17 cellular contexts compared by ENCODE assay signal in the genomic region with DNA sequence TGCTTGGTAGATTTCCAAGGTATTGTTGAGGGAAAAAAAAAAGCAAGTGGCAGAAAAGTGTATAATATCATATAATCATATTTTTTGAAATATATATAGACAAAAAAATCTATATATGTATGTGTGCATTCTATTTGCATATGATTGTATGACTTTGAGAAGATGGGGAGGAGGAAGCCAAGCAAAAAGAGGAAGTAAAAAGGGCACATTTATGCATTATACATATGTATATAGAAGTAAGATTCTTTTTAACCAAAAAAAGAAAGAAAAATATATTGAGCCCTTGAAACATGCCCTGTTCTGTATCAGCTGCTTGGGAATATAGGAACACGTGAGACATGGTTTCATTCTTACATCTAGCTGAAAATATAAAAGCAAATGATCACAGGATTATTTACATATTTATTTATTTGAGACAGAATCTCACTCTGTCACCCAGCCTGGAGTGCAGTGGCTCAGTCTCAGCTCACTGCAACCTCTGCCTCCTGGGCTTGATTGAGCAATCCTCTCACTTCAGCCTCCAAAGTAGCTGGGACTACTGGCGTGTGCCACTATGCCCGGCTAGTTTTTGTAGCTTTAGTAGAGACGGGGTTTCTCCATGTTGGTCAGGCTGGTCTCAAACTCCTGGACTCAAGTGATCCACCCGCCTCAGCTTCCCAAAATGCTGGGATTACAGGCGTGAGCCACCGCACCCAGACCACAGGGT. TPM values are rescaled to one million over a fixed set of nuclear protein-coding genes. Genes with fewer than 3 reads are reported as not detected.
DNase-seq lines count a peak whose midpoint lies in the region; ATAC-seq and TF ChIP-seq lines count a peak whose summit lies in the region.
"Had no signal": no experiment of that assay in that cellular context is flagged by ENCODE, and none has a peak within 500 bp of the region (broad histone marks: within the 10 kb centered on the region; RNA-seq: fewer than 3 reads in every experiment).

No MANE protein-coding gene starts in this region.

- no peak overlapping the region for H3K4me3 ChIP-seq in HL-60 (replicated peaks; ENCODE audit: insufficient read depth, low read length)
- H3K4me3 ChIP-seq in naive thymus-derived CD4-positive, alpha-beta T cell (ENCODE audit: low read length): no peak overlapping the region
- H3K4me3 ChIP-seq: body of pancreas had no signal

- no peak overlapping the region for H3K27ac Mint-ChIP-seq in activated B cell treated with CpG ODN at 0.5 μM for 24 hours
- H3K27ac Mint-ChIP-seq in naive thymus-derived CD4-positive, alpha-beta T cell: no peak overlapping the region

- H3K4me1 Mint-ChIP-seq in activated B cell treated with CpG ODN at 0.5 μM for 24 hours: peaks cover 16% of the 10 kb centered on the region
- peaks cover 0 to 5% (median 0%) of the 10 kb centered on the region in 7 donors for H3K4me1 Mint-ChIP-seq in naive thymus-derived CD4-positive, alpha-beta T cell

- peak; percentile 21 to 72 for DNase-seq in HL-60 (ENCODE audit: low read depth in 1 of 2, low spot score in 1 of 2)
- peak; percentile 76 for DNase-seq in NAMALWA (ENCODE audit: low spot score)
- DNase-seq in activated B cell treated with CpG ODN at 0.5 μM for 24 hours: no peak
- DNase-seq in naive thymus-derived CD4-positive, alpha-beta T cell: no peak
- no peak for DNase-seq in DMS79 (lab: John Stamatoyannopoulos, UW)
- DNase-seq in AG08396 (ENCODE audit: low spot score): no peak
- DNase-seq: activated CD4-positive, CD25-positive, alpha-beta regulatory T cell; activated naive CD4-positive, alpha-beta T cell treated with anti-CD3 and anti-CD28 coated beads, Interleukin-2, amount 50 U/mL, for 16 hours; body of pancreas; cortex of kidney; DMS79 treated with DMSO at 0.1 percent for 48 hours; NCI-H226; right cardiac atrium; substantia nigra had no signal

- POLR2A ChIA-PET in activated B cell treated with CpG ODN at 0.5 μM for 24 hours (lab: Charles Lee): interaction anchor here (0.6 kb wide), 1 partner anchor 361 kb away, joined by 3 read pairs; no protein-coding TSS in a partner anchor
- POLR2A ChIA-PET in naive thymus-derived CD4-positive, alpha-beta T cell (lab: Charles Lee): no interaction called here

- H3K27me3 Mint-ChIP-seq in activated B cell treated with CpG ODN at 0.5 μM for 24 hours: peaks cover 25% of the 10 kb centered on the region
- peaks cover 27 to 72% (median 35%) of the 10 kb centered on the region in 5 donors for H3K27me3 Mint-ChIP-seq in naive thymus-derived CD4-positive, alpha-beta T cell

- H3K36me3 Mint-ChIP-seq in activated B cell treated with CpG ODN at 0.5 μM for 24 hours (ENCODE audit: low read depth): no peaks in the 10 kb centered on the region
- no peaks in the 10 kb centered on the region for H3K36me3 Mint-ChIP-seq in naive thymus-derived CD4-positive, alpha-beta T cell

- no peaks in the 10 kb centered on the region for H3K9me3 Mint-ChIP-seq in activated B cell treated with CpG ODN at 0.5 μM for 24 hours
- no peaks in the 10 kb centered on the region for H3K9me3 Mint-ChIP-seq in naive thymus-derived CD4-positive, alpha-beta T cell

- H3K4me1 ChIP-seq in naive thymus-derived CD4-positive, alpha-beta T cell (ENCODE audit: control insufficient read depth in 2 of 2, insufficient read depth in 2 of 2, low read length in 2 of 2): no peaks in the 10 kb centered on the region
- H3K4me1 ChIP-seq: body of pancreas had no signal

- intact Hi-C loops in activated B cell treated with CpG ODN at 0.5 μM for 24 hours (cut with micrococcal nuclease): no loop called here
- intact Hi-C loops in naive thymus-derived CD4-positive, alpha-beta T cell (cut with micrococcal nuclease): no loop called here

- CTCF ChIA-PET in activated B cell treated with CpG ODN at 0.5 μM for 24 hours (lab: Charles Lee): no interaction called here
- CTCF ChIA-PET in naive thymus-derived CD4-positive, alpha-beta T cell (lab: Charles Lee): no interaction called here

- TF ChIP-seq CTCF in HL-60 (IDR thresholded peaks at IDR 0.05; ENCODE audit: insufficient read depth, low read length): no peak
- TF ChIP-seq CTCF in activated B cell treated with CpG ODN at 0.5 μM for 24 hours (IDR thresholded peaks at IDR 0.05): no peak

- H3K9me3 ChIP-seq in naive thymus-derived CD4-positive, alpha-beta T cell (ENCODE audit: control insufficient read depth in 2 of 3, low read length in 3 of 3): no peaks in the 10 kb centered on the region
- H3K9me3 ChIP-seq: body of pancreas had no signal

- H3K36me3 ChIP-seq in naive thymus-derived CD4-positive, alpha-beta T cell (ENCODE audit: control insufficient read depth in 2 of 3, insufficient read depth in 3 of 3, low read length in 3 of 3): no peaks in the 10 kb centered on the region

- no peaks in the 10 kb centered on the region for H3K27me3 ChIP-seq in HL-60 (ENCODE audit: insufficient read depth, poor library complexity, severe bottlenecking)
- no peaks in the 10 kb centered on the region for H3K27me3 ChIP-seq in naive thymus-derived CD4-positive, alpha-beta T cell (ENCODE audit: control insufficient read depth in 2 of 2, insufficient read depth in 2 of 2, low read length in 2 of 2)
- H3K27me3 ChIP-seq: body of pancreas had no signal

- peak overlapping the region; percentile 35 for H3K27ac ChIP-seq in HL-60 (replicated peaks)
- H3K27ac ChIP-seq in naive thymus-derived CD4-positive, alpha-beta T cell (ENCODE audit: low read depth, low read length): no peak overlapping the region
- H3K27ac ChIP-seq: body of pancreas, C4-2B, epithelial cell of prostate had no signal

- no peak overlapping the region for H3K4me3 Mint-ChIP-seq in activated B cell treated with CpG ODN at 0.5 μM for 24 hours
- no peak overlapping the region for H3K4me3 Mint-ChIP-seq in naive thymus-derived CD4-positive, alpha-beta T cell

- ATAC-seq in activated B cell treated with CpG ODN at 0.5 μM for 24 hours (ENCODE audit: low read depth) (peak; percentile 56), HG02885 (IDR thresholded peaks at IDR 0.05; ENCODE audit: poor library complexity, unreplicated experiment) (no peak)
- ATAC-seq in naive thymus-derived CD4-positive, alpha-beta T cell: peak; percentile 10
- ATAC-seq: body of pancreas, right cardiac atrium had no signal

RNA-seq across cellular contexts. Expression of gene SLF2, which starts 18.0 kb away (rescaled TPM):
- 29.9 and 35.5 TPM in 2 replicates for total RNA-seq in activated B cell treated with CpG ODN at 0.5 μM for 24 hours
- 10 to 100 TPM; 20.1 to 43.7 (median 38.8) TPM for total RNA-seq in naive thymus-derived CD4-positive, alpha-beta T cell
- polyA plus RNA-seq in naive thymus-derived CD4-positive, alpha-beta T cell: 10 to 100 TPM; 10.9 to 11.5 TPM

Comparison
In these comparisons a context has a peak if more than half of its experiments do, and no peak if none do; other contexts are left out.
1. DNase-seq: peak in HL-60 (2 of 2) and NAMALWA (single experiment); none in activated B cell treated with CpG ODN at 0.5 μM for 24 hours (single experiment), naive thymus-derived CD4-positive, alpha-beta T cell (0 of 9), DMS79 (single experiment) and AG08396 (single experiment).